23 cellular contexts compared by ENCODE assay signal in the genomic region with DNA sequence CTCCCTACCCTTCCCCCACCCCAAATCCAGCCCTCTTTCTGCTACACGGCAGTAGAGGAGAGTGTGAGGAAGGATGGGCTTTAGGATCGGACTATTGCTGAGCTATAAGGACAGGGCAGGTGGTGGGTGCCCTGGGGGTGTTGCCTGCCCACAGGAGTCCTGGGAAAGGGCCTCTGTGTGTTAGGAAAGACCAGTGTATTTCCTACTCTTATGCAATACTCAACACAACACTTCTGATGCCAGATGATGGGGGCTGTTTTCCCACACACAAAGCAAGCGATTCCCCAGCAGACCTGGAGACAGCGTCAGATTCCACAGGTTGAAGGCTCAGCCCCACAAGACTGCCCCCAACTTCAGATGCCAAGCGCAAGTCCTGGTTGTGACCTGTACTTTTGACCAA.
DNase-seq lines count a peak whose midpoint lies in the region; ATAC-seq and TF ChIP-seq lines count a peak whose summit lies in the region.
"Had no signal": no experiment of that assay in that cellular context is flagged by ENCODE, and none has a peak within 500 bp of the region (broad histone marks: within the 10 kb centered on the region; RNA-seq: fewer than 3 reads in every experiment).

No MANE protein-coding gene starts in this region.

- no peak overlapping the region for H2BK120ac ChIP-seq in mesendoderm (ENCODE audit: low read depth, low read length)

- H2AK5ac ChIP-seq in mesendoderm (ENCODE audit: low read length): no peak overlapping the region

- H3K27ac ChIP-seq in right atrium auricular region (no peak overlapping the region), mesendoderm (ENCODE audit: low read depth, low read length) (no peak overlapping the region), upper lobe of left lung (peak overlapping the region in 3 of 4 donors; percentile 7 to 64 (median 26))

- no peak overlapping the region for H3K4me3 ChIP-seq in right atrium auricular region
- no peak overlapping the region for H3K4me3 ChIP-seq in mesendoderm (ENCODE audit: low read length)
- no peak overlapping the region for H3K4me3 ChIP-seq in upper lobe of left lung

- peak overlapping the region; percentile 26 for H3K4ac ChIP-seq in mesendoderm (ENCODE audit: low read depth, low read length)

- H4K8ac ChIP-seq in mesendoderm (ENCODE audit: low read depth, low read length): no peak overlapping the region

- no peak overlapping the region for H2BK5ac ChIP-seq in mesendoderm (ENCODE audit: low read length)

- H3K36me3 ChIP-seq in right atrium auricular region (no peaks in the 10 kb centered on the region), mesendoderm (ENCODE audit: control insufficient read depth, insufficient read depth, low read length) (no peaks in the 10 kb centered on the region), upper lobe of left lung (no peaks in the 10 kb centered on the region)

- no peak overlapping the region for H3K56ac ChIP-seq in mesendoderm (ENCODE audit: low read length)

- TF ChIP-seq EP300 in upper lobe of left lung (IDR thresholded peaks at IDR 0.05): no peak

- H3K4me2 ChIP-seq in mesendoderm (ENCODE audit: low read length): no peak overlapping the region

- H3K79me2 ChIP-seq in mesendoderm (ENCODE audit: control insufficient read depth, insufficient read depth, low read length): no peaks in the 10 kb centered on the region

- no CpG with 5 or more reads among the region's 5 CpGs for WGBS in mesendoderm (ENCODE audit: extremely low coverage, insufficient coverage, low lambda C conversion rate)
- WGBS in upper lobe of left lung, 2 donors: 76 to 88% methylated on average over 5 of the region's 5 CpGs

- no peak overlapping the region for H3K18ac ChIP-seq in mesendoderm (ENCODE audit: low read length)

- no peaks in the 10 kb centered on the region for H3K79me1 ChIP-seq in mesendoderm (ENCODE audit: low read length)

- H3K4me1 ChIP-seq in right atrium auricular region (peaks cover 0 to 38% of the 10 kb centered on the region in 2 donors), mesendoderm (ENCODE audit: control insufficient read depth, low read depth, low read length) (peaks cover 7% of the 10 kb centered on the region), upper lobe of left lung (peaks cover 10 to 35% (median 28%) of the 10 kb centered on the region in 4 donors)

- no peak overlapping the region for H3K23ac ChIP-seq in mesendoderm (ENCODE audit: low read length)

- H3K27me3 ChIP-seq in right atrium auricular region: no peaks in the 10 kb centered on the region
- H3K27me3 ChIP-seq in mesendoderm (ENCODE audit: insufficient read depth, low read length, poor library complexity): no peaks in the 10 kb centered on the region
- H3K27me3 ChIP-seq in upper lobe of left lung: no peaks in the 10 kb centered on the region

- no peak overlapping the region for H3K9ac ChIP-seq in mesendoderm (ENCODE audit: low read length)

- intact Hi-C loops in cardiac septum (cut with DNase I): no loop called here

- TF ChIP-seq POLR2A in upper lobe of left lung (IDR thresholded peaks at IDR 0.05): no peak

- no peak for TF ChIP-seq CTCF in right atrium auricular region (IDR thresholded peaks at IDR 0.05)
- no peak for TF ChIP-seq CTCF in upper lobe of left lung (IDR thresholded peaks at IDR 0.05)

- no peak overlapping the region for H4K5ac ChIP-seq in mesendoderm (ENCODE audit: low read length)

- DNase-seq in cardiac septum (ENCODE audit: low spot score) (peak; percentile 35), right atrium auricular region (ENCODE audit: low spot score) (no peak), amniotic epithelial cell (ENCODE audit: low read depth) (peak; percentile 50), mesendoderm (no peak), upper lobe of left lung (no peak), SW 1271 (lab: John Stamatoyannopoulos, UW) (no peak)
- no peak for DNase-seq in activated T-cell treated with anti-CD3 and anti-CD28 coated beads, Interleukin-2, amount 50 U/mL, for 1 hour
- DNase-seq in central memory CD4-positive, alpha-beta T cell: no peak
- DNase-seq: 8988T, ACHN, Calu3, DMS79 treated with DMSO at 0.1 percent for 48 hours, GF-D8, NCI-H1092 treated with DMSO at 0.1 percent for 48 hours, NCI-H1436, NCI-H187, NCI-H2081 treated with DMSO at 0.1 percent for 48 hours, NCI-H2171, NCI-H226, NCI-H510A, NCI-H69, OCI-M1, SIG-M5 had no signal

- H3K9me3 ChIP-seq in right atrium auricular region: no peaks in the 10 kb centered on the region
- no peaks in the 10 kb centered on the region for H3K9me3 ChIP-seq in upper lobe of left lung

- no peak overlapping the region for H2BK15ac ChIP-seq in mesendoderm (replicated peaks; ENCODE audit: low read depth)

- no peak for ATAC-seq in upper lobe of left lung (ENCODE audit: low FRiP score in 2 of 2)

Comparison
In these comparisons a context has a peak if more than half of its experiments do, and no peak if none do; other contexts are left out.
1. DNase-seq: peak in cardiac septum (single experiment) and amniotic epithelial cell (single experiment); none in right atrium auricular region (single experiment), mesendoderm (single experiment), upper lobe of left lung (0 of 2), activated T-cell treated with anti-CD3 and anti-CD28 coated beads, Interleukin-2, amount 50 U/mL, for 1 hour (single experiment), SW 1271 (0 of 2) and central memory CD4-positive, alpha-beta T cell (single experiment).
2. H3K27ac ChIP-seq: peak in upper lobe of left lung (3 of 4); none in right atrium auricular region (0 of 2) and mesendoderm (single experiment).